ENCODE assay signal across 9 cellular contexts in the genomic region with DNA sequence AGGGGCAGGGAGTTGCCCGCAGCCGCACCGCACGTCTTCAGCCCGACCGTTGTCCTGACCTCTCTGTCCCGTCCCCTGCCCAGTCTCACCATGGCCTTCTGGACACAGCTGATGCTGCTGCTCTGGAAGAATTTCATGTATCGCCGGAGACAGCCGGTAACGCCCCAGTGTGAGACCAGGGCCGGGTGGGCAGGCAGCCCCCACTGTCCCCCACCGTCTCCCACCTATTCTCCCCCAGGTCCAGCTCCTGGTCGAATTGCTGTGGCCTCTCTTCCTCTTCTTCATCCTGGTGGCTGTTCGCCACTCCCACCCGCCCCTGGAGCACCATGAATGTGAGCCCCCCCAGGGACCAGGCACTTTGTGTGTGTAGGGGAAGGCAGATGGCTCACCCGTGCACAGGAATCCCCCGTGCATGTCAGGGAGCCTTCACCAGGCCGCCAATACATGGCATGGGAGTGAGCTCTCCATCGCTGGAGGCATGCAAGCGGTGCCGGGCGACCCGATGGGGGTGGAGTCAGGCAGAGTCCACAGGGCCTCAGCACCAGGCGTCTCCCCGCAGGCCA. TPM values are rescaled to one million over a fixed set of nuclear protein-coding genes. Genes with fewer than 3 reads are reported as not detected.
A peak's percentile ranks its signal among the peaks of the same experiment; 100 is the strongest.
DNase-seq lines count a peak whose midpoint lies in the region; ATAC-seq and TF ChIP-seq lines count a peak whose summit lies in the region.
"Had no signal": no experiment of that assay in that cellular context is flagged by ENCODE, and none has a peak within 500 bp of the region (broad histone marks: within the 10 kb centered on the region; RNA-seq: fewer than 3 reads in every experiment).

No MANE protein-coding gene starts in this region.

- no peak for TF ChIP-seq POLR2A in upper lobe of left lung (IDR thresholded peaks at IDR 0.05)
- TF ChIP-seq POLR2A in adrenal gland (IDR thresholded peaks at IDR 0.05): no peak

- in situ Hi-C loops in astrocyte of the cerebellum (cut with HindIII; ENCODE audit: low sequenced_read_pairs): no loop called here

- H3K36me3 ChIP-seq in cardiac muscle cell (peaks cover 13% of the 10 kb centered on the region), lower lobe of right lung (peaks cover 33% of the 10 kb centered on the region), upper lobe of left lung (peaks cover 3 to 20% (median 13%) of the 10 kb centered on the region in 4 donors), adrenal gland (replicated peaks in 1 of 2) (peaks cover 0 to 14% of the 10 kb centered on the region in 2 donors)

- H3K4me1 ChIP-seq in cardiac muscle cell (ENCODE audit: low read depth) (peaks cover 8% of the 10 kb centered on the region), lower lobe of right lung (peaks cover 40% of the 10 kb centered on the region), upper lobe of left lung (peaks cover 21 to 46% (median 38%) of the 10 kb centered on the region in 4 donors), adrenal gland (replicated peaks in 1 of 2) (peaks cover 7 to 28% of the 10 kb centered on the region in 2 donors)

- peak overlapping the region; percentile 38 for H3K4me3 ChIP-seq in cardiac muscle cell
- H3K4me3 ChIP-seq in astrocyte of the cerebellum (ENCODE audit: low read depth, low read length): peak overlapping the region; percentile 50
- peak overlapping the region; percentile 74 for H3K4me3 ChIP-seq in lower lobe of right lung
- peak overlapping the region in 3 of 4 donors; percentile 64 to 74 (median 67) for H3K4me3 ChIP-seq in upper lobe of left lung
- H3K4me3 ChIP-seq in adrenal gland: peak overlapping the region in 1 of 4 donors; percentile 51

- no peak for DNase-seq in cardiac muscle cell (ENCODE audit: low read depth in 1 of 2, low spot score in 1 of 2)
- no peak for DNase-seq in cardiac septum (ENCODE audit: low spot score)
- DNase-seq in astrocyte of the cerebellum (ENCODE audit: low read depth): no peak
- DNase-seq in lower lobe of right lung: no peak
- DNase-seq in upper lobe of left lung: no peak
- no peak for DNase-seq in SIG-M5 treated with dmso at 0.1 percent for 504 hours (lab: John Stamatoyannopoulos, UW; ENCODE audit: unreplicated experiment)
- DNase-seq in adrenal gland: no peak

- ATAC-seq in lower lobe of right lung: no peak
- ATAC-seq in upper lobe of left lung (ENCODE audit: low FRiP score in 2 of 2): no peak
- no peak for ATAC-seq in HG02678 (IDR thresholded peaks at IDR 0.05; ENCODE audit: unreplicated experiment)

- intact Hi-C loops in cardiac septum (cut with DNase I) (no loop called here), lower lobe of right lung (cut with DNase I) (no loop called here), adrenal gland (cut with DNase I) (no loop called here)

- H3K27ac ChIP-seq in cardiac muscle cell (no peak overlapping the region), lower lobe of right lung (no peak overlapping the region), upper lobe of left lung (peak overlapping the region in 2 of 4 donors; percentile 77 to 86), adrenal gland (peak overlapping the region in 1 of 5 donors; percentile 49)

- WGBS in upper lobe of left lung, 2 donors: 48 to 55% methylated on average over 13 to 26 of the region's 26 CpGs
- WGBS in adrenal gland, 4 donors: 18 to 43% (median 30%) methylated on average over 11 to 26 of the region's 26 CpGs

- H3K9me3 ChIP-seq in cardiac muscle cell (ENCODE audit: low read depth) (no peaks in the 10 kb centered on the region), lower lobe of right lung (no peaks in the 10 kb centered on the region), upper lobe of left lung (no peaks in the 10 kb centered on the region), adrenal gland (replicated peaks in 1 of 3) (no peaks in the 10 kb centered on the region)

- TF ChIP-seq EP300 in upper lobe of left lung (IDR thresholded peaks at IDR 0.05): no peak

- no peaks in the 10 kb centered on the region for H3K27me3 ChIP-seq in cardiac muscle cell
- no peaks in the 10 kb centered on the region for H3K27me3 ChIP-seq in lower lobe of right lung (ENCODE audit: low read depth)
- H3K27me3 ChIP-seq in upper lobe of left lung: no peaks in the 10 kb centered on the region
- H3K27me3 ChIP-seq in adrenal gland: no peaks in the 10 kb centered on the region

- TF ChIP-seq CTCF in cardiac muscle cell (IDR thresholded peaks at IDR 0.05; ENCODE audit: low read depth, low read length) (no peak), astrocyte of the cerebellum (IDR thresholded peaks at IDR 0.05; ENCODE audit: low read depth, low read length, missing control alignments) (no peak), lower lobe of right lung (IDR thresholded peaks at IDR 0.05) (no peak), upper lobe of left lung (IDR thresholded peaks at IDR 0.05) (no peak), adrenal gland (IDR thresholded peaks at IDR 0.05) (no peak)

RNA-seq across cellular contexts. Expression of a gene that starts 1.4 kb away (rescaled TPM):
- total RNA-seq in cardiac muscle cell (43.6 and 44.0 TPM in 2 replicates), cardiac septum (10.5 TPM), lower lobe of right lung (53.3 TPM), upper lobe of left lung (100 to 1,000 TPM in 2 of 6 donors, 10 to 100 TPM in 4; 34.1 to 224 (median 58.2) TPM), adrenal gland (10 to 100 TPM in 7 of 8 donors, 1 to 10 TPM in 1; 8.8 to 23.2 (median 18.8) TPM)
- polyA plus RNA-seq in cardiac muscle cell (36.8 and 60.4 TPM in 2 replicates), adrenal gland (100 to 1,000 TPM in 1 of 3 donors, 10 to 100 TPM in 1, 1 to 10 TPM in 1; 2.1 to 109 (median 28.7) TPM)

RNA-seq across cellular contexts. Expression of a gene that starts 14.9 kb away (rescaled TPM):
- 158 TPM in 2 replicates for total RNA-seq in cardiac muscle cell
- polyA plus RNA-seq in cardiac muscle cell: 183 and 185 TPM in 2 replicates
- 44.8 TPM for total RNA-seq in cardiac septum
- 158 TPM for total RNA-seq in lower lobe of right lung
- 100 to 1,000 TPM in 5 of 6 donors, 10 to 100 TPM in 1; 98.1 to 262 (median 164) TPM for total RNA-seq in upper lobe of left lung
- total RNA-seq in adrenal gland: 10 to 100 TPM; 24.2 to 64.9 (median 42.7) TPM
- polyA plus RNA-seq in adrenal gland: 10 to 100 TPM; 11.2 to 60.8 (median 52.5) TPM

RNA-seq across cellular contexts. Expression of a gene that starts 20.0 kb away (rescaled TPM):
- total RNA-seq in cardiac muscle cell (not detected in 2 replicates), cardiac septum (not detected), lower lobe of right lung (not detected), upper lobe of left lung (not detected), adrenal gland (not detected)
- polyA plus RNA-seq in cardiac muscle cell (not detected in 2 replicates), adrenal gland (not detected)
- total RNA-seq: T-helper 1 cell treated with Interleukin-12 subunit alpha and Interleukin-12 subunit beta and Interleukin-4 antibody, amounts not matched to agents 30 ng/mL and 1 ng/mL, for 36 hours had no signal

RNA-seq across cellular contexts. Expression of a gene that starts 20.4 kb away (rescaled TPM):
- 228 and 370 TPM in 2 replicates for total RNA-seq in cardiac muscle cell
- 403 and 445 TPM in 2 replicates for polyA plus RNA-seq in cardiac muscle cell
- 125 TPM for total RNA-seq in cardiac septum
- total RNA-seq in lower lobe of right lung: 159 TPM
- total RNA-seq in upper lobe of left lung: 100 to 1,000 TPM; 143 to 643 (median 208) TPM
- total RNA-seq in adrenal gland: 100 to 1,000 TPM; 126 to 308 (median 202) TPM
- polyA plus RNA-seq in adrenal gland: 100 to 1,000 TPM in 2 of 3 donors, 10 to 100 TPM in 1; 79.4 to 743 (median 370) TPM

RNA-seq across cellular contexts. Expression of a gene that starts 25.6 kb away (rescaled TPM):
- total RNA-seq in cardiac muscle cell (88.6 and 133 TPM in 2 replicates), cardiac septum (3.7 TPM), lower lobe of right lung (83.5 TPM), upper lobe of left lung (100 to 1,000 TPM in 4 of 6 donors, 10 to 100 TPM in 2; 91.6 to 332 (median 123) TPM), adrenal gland (10 to 100 TPM; 18.8 to 74.3 (median 34.8) TPM)
- polyA plus RNA-seq in cardiac muscle cell (39.3 and 67.5 TPM in 2 replicates), adrenal gland (10 to 100 TPM in 2 of 3 donors, 1 to 10 TPM in 1; 1.6 to 75.4 (median 30.2) TPM)
